In genomic region chr1:17669305-17669704, GRCh38 we compare ENCODE assay signal across 18 cellular contexts.
"Had no signal": no experiment of that assay in that cellular context is flagged by ENCODE, and none has a peak within 500 bp of the region (broad histone marks: within the 10 kb centered on the region; RNA-seq: fewer than 3 reads in every experiment).

No MANE protein-coding gene starts in this region.

- H3K4me1 ChIP-seq: colonic mucosa, pancreas, prostate gland had no signal

- H3K9me3 ChIP-seq: colonic mucosa, heart right ventricle, lower lobe of right lung, pancreas, prostate gland, spleen, transverse colon had no signal

- H3K27me3 ChIP-seq: colonic mucosa, dorsolateral prefrontal cortex, heart right ventricle, pancreas, spleen, transverse colon had no signal

- H3K27ac ChIP-seq: colonic mucosa, heart right ventricle, lower lobe of right lung, pancreas, prostate gland, spleen, transverse colon had no signal

- FAIRE-seq: islet of Langerhans, pancreas had no signal

- H3K4me3 ChIP-seq: colonic mucosa, dorsolateral prefrontal cortex, heart right ventricle, lower lobe of right lung, pancreas, prostate gland, spleen, transverse colon had no signal

- ATAC-seq: natural killer cell treated with Interleukin-12 subunit alpha and Interleukin-12 subunit beta and Interleukin-15 and Interleukin-18, amount 100 ng/mL, for 72 hours; stimulated activated memory B cell treated with anti-CD40 and anti-IgM and Interleukin-4, amounts not matched to agents 10 μg/mL and 1 μg/mL and 100 μg/mL, for 72 hours had no signal

- DNase-seq: colonic mucosa; effector CD8-positive, alpha-beta T cell; foreskin melanocyte; kidney glomerular epithelial cell; lower lobe of right lung; occipital lobe; pancreas; spleen; stimulated activated CD4-positive, alpha-beta T cell treated with anti-CD3 and anti-CD28 coated beads, Interleukin-15, amount 100 ng/mL, for 24 hours; stimulated activated CD4-positive, alpha-beta T cell treated with anti-CD3 and anti-CD28 coated beads, Interleukin-1b, Interleukin-23, amount 100 ng/mL, for 48 hours; stimulated activated CD4-positive, alpha-beta T cell treated with anti-CD3 and anti-CD28 coated beads, Interleukin-4, amount 100 ng/mL, for 24 hours; transverse colon had no signal
